22 cellular contexts compared by ENCODE assay signal in the genomic region with DNA sequence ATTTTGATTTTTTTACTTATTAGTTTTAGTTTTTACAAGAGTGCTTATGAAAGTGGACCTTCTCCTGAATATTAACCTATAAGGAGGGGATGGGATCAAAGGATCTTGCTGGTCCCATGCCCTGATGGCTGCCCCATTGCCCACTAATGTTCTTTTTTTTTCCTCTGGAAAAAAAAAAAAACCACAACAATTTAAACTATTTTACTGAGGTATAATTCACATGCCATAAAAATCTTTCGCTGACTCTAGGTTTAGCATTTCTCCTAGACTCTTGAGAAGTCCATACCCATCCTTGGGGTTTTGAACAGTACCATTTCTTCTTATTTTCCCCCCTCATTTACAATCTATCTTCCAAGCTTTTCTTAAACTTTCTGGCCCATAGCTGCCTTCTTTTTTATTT.
DNase-seq lines count a peak whose midpoint lies in the region; ATAC-seq, FAIRE-seq and TF ChIP-seq lines count a peak whose summit lies in the region.
"Had no signal": no experiment of that assay in that cellular context is flagged by ENCODE, and none has a peak within 500 bp of the region (broad histone marks: within the 10 kb centered on the region; RNA-seq: fewer than 3 reads in every experiment).

No MANE protein-coding gene starts in this region.

- ATAC-seq in upper lobe of left lung (ENCODE audit: low FRiP score in 2 of 2) (no peak), HG03139 (IDR thresholded peaks at IDR 0.05; ENCODE audit: unreplicated experiment) (no peak), pancreas (no peak)
- ATAC-seq: Right ventricle myocardium inferior had no signal

- H3K27ac Mint-ChIP-seq in activated naive CD8-positive, alpha-beta T cell treated with anti-CD3 and anti-CD28 coated beads for 36 hours = no peak overlapping the region
- H3K27ac Mint-ChIP-seq: CD4-positive, alpha-beta memory T cell had no signal

- no peak overlapping the region for H3K4me3 ChIP-seq in upper lobe of left lung
- H3K4me3 ChIP-seq in pancreas = no peak overlapping the region
- H3K4me3 ChIP-seq: BLaER1 treated with 17β-estradiol and CSF1 and Interleukin-3, amounts not matched to agents 10 nM and 100 nM; Peyer's patch had no signal

- no peak for TF ChIP-seq CTCF in upper lobe of left lung (IDR thresholded peaks at IDR 0.05)
- no peak for TF ChIP-seq CTCF in pancreas (IDR thresholded peaks at IDR 0.05)

- intact Hi-C loops in pancreas (cut with DNase I) = no loop called here

- no peaks in the 10 kb centered on the region for H3K36me3 ChIP-seq in upper lobe of left lung
- no peaks in the 10 kb centered on the region for H3K36me3 ChIP-seq in pancreas
- H3K36me3 ChIP-seq: BLaER1 treated with 17β-estradiol and CSF1 and Interleukin-3, amounts not matched to agents 10 nM and 100 nM; Peyer's patch had no signal

- H3K4me1 ChIP-seq in upper lobe of left lung = no peaks in the 10 kb centered on the region
- H3K4me1 ChIP-seq in pancreas = no peaks in the 10 kb centered on the region
- H3K4me1 ChIP-seq: BLaER1 treated with 17β-estradiol and CSF1 and Interleukin-3, amounts not matched to agents 10 nM and 100 nM; Caco-2; Peyer's patch had no signal

- FAIRE-seq in pancreas (lab: Jason Lieb, UNC) = no peak

- H3K36me3 Mint-ChIP-seq in activated naive CD8-positive, alpha-beta T cell treated with anti-CD3 and anti-CD28 coated beads for 36 hours = no peaks in the 10 kb centered on the region
- H3K36me3 Mint-ChIP-seq: CD4-positive, alpha-beta memory T cell had no signal

- no peaks in the 10 kb centered on the region for H3K27me3 Mint-ChIP-seq in activated naive CD8-positive, alpha-beta T cell treated with anti-CD3 and anti-CD28 coated beads for 36 hours

- no peak overlapping the region for H3K4me3 Mint-ChIP-seq in activated naive CD8-positive, alpha-beta T cell treated with anti-CD3 and anti-CD28 coated beads for 36 hours
- H3K4me3 Mint-ChIP-seq: CD4-positive, alpha-beta memory T cell had no signal

- DNase-seq in EL (peak; percentile 30), amniotic epithelial cell (ENCODE audit: low read depth) (peak; percentile 15), glomerular visceral epithelial cell (ENCODE audit: extremely low spot score) (peak; percentile 11), upper lobe of left lung (no peak), pancreas (no peak)
- DNase-seq in activated naive CD8-positive, alpha-beta T cell treated with anti-CD3 and anti-CD28 coated beads for 36 hours = no peak
- DNase-seq: Caco-2; CD4-positive, alpha-beta memory T cell; DND-41; GDM1; IMR-90; MV-4-11; NCI-H1694; NCI-H2081; NCI-H2171 treated with DMSO at 0.1 percent for 48 hours; NCI-H524 treated with DMSO at 0.1 percent for 48 hours; NCI-H82; Peyer's patch had no signal

- H3K27me3 ChIP-seq in upper lobe of left lung (no peaks in the 10 kb centered on the region), pancreas (no peaks in the 10 kb centered on the region)
- H3K27me3 ChIP-seq: BLaER1 treated with 17β-estradiol and CSF1 and Interleukin-3, amounts not matched to agents 10 nM and 100 nM; Peyer's patch had no signal

- no peak for TF ChIP-seq EP300 in upper lobe of left lung (IDR thresholded peaks at IDR 0.05)

- no peaks in the 10 kb centered on the region for H3K4me1 Mint-ChIP-seq in activated naive CD8-positive, alpha-beta T cell treated with anti-CD3 and anti-CD28 coated beads for 36 hours
- H3K4me1 Mint-ChIP-seq: CD4-positive, alpha-beta memory T cell had no signal

- TF ChIP-seq POLR2A in upper lobe of left lung (IDR thresholded peaks at IDR 0.05) = no peak

- no peak overlapping the region for H3K27ac ChIP-seq in upper lobe of left lung
- no peak overlapping the region for H3K27ac ChIP-seq in pancreas
- H3K27ac ChIP-seq: BLaER1 treated with 17β-estradiol and CSF1 and Interleukin-3, amounts not matched to agents 10 nM and 100 nM; KMS-11; Peyer's patch had no signal

- 83 to 96% methylated on average over 1 of the region's 1 CpG for WGBS in upper lobe of left lung, 2 donors
- 90 to 95% methylated on average over 1 of the region's 1 CpG for WGBS in pancreas, 2 donors

- H3K9me3 Mint-ChIP-seq in activated naive CD8-positive, alpha-beta T cell treated with anti-CD3 and anti-CD28 coated beads for 36 hours = no peaks in the 10 kb centered on the region
- H3K9me3 Mint-ChIP-seq: CD4-positive, alpha-beta memory T cell had no signal

- H3K9me3 ChIP-seq in upper lobe of left lung (no peaks in the 10 kb centered on the region), pancreas (no peaks in the 10 kb centered on the region)
- H3K9me3 ChIP-seq: BLaER1 treated with 17β-estradiol and CSF1 and Interleukin-3, amounts not matched to agents 10 nM and 100 nM; Caco-2; Peyer's patch had no signal

Comparison
In these comparisons a context has a peak if more than half of its experiments do, and no peak if none do; other contexts are left out.
1. DNase-seq: peak in EL (single experiment), amniotic epithelial cell (single experiment) and glomerular visceral epithelial cell (single experiment); none in upper lobe of left lung (0 of 2), pancreas (0 of 6) and activated naive CD8-positive, alpha-beta T cell treated with anti-CD3 and anti-CD28 coated beads for 36 hours (single experiment).